Comparison of ENCODE assay signal across 8 cellular contexts in the genomic region with DNA sequence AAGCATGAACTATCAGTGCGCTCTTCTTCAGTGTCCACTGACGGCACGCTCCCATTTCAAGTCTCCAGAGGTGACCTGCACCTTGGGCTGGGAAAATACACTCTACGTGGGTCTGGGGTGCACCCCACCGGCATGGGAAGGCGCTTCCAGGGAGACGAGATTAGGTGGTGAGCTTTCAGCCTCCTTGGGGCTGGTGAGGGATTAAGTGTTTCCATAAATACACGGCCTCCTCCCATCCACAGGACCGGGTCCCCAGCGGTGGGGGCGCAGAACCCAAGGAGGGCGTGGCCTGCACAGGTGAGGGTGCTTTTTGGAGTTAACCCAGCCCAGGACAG. TPM values are rescaled to one million over a fixed set of nuclear protein-coding genes. Genes with fewer than 3 reads are reported as not detected.
DNase-seq lines count a peak whose midpoint lies in the region; ATAC-seq and TF ChIP-seq lines count a peak whose summit lies in the region.

No MANE protein-coding gene starts in this region.

- H3K4me1 Mint-ChIP-seq in HFFc6 (ENCODE audit: low read depth) (peaks cover 47% of the 10 kb centered on the region), nephron (peaks cover 18% of the 10 kb centered on the region), natural killer cell (peaks cover 6 to 11% of the 10 kb centered on the region in 2 donors)

- no peaks in the 10 kb centered on the region for H3K9me3 Mint-ChIP-seq in HFFc6
- H3K9me3 Mint-ChIP-seq in nephron: no peaks in the 10 kb centered on the region
- H3K9me3 Mint-ChIP-seq in natural killer cell: no peaks in the 10 kb centered on the region

- H3K27me3 ChIP-seq in colonic mucosa (peaks cover 30% of the 10 kb centered on the region), prostate gland (replicated peaks; ENCODE audit: insufficient read depth) (no peaks in the 10 kb centered on the region)

- H3K27ac ChIP-seq in colonic mucosa (no peak overlapping the region), prostate gland (no peak overlapping the region)

- no peaks in the 10 kb centered on the region for H3K36me3 ChIP-seq in colonic mucosa
- H3K36me3 ChIP-seq in prostate gland: no peaks in the 10 kb centered on the region

- WGBS in lower leg skin, 2 donors: 50 to 58% methylated on average over 12 of the region's 12 CpGs
- WGBS in prostate gland: 51% methylated on average over 10 of the region's 12 CpGs

- TF ChIP-seq POLR2A in lower leg skin (IDR thresholded peaks at IDR 0.05) (no peak), prostate gland (IDR thresholded peaks at IDR 0.05) (no peak)

- intact Hi-C loops in colonic mucosa (cut with DNase I): no loop called here
- intact Hi-C loops in lower leg skin (cut with DNase I; ENCODE audit: low total_unique reads): no loop called here
- intact Hi-C loops in prostate gland (cut with DNase I): no loop called here
- intact Hi-C loops in natural killer cell (cut with micrococcal nuclease): no loop called here

- H3K27ac Mint-ChIP-seq in HFFc6 (peak overlapping the region; percentile 89; the same call in 1 of the 2 replicates), nephron (no peak overlapping the region), natural killer cell (no peak overlapping the region)

- TF ChIP-seq CTCF in AG09309 (IDR thresholded peaks at IDR 0.05; ENCODE audit: control insufficient read depth, insufficient read depth, low read depth, low read length, missing control alignments) (no peak), HFFc6 (IDR thresholded peaks at IDR 0.05) (no peak), choroid plexus epithelial cell (conservative IDR thresholded peaks at IDR 0.05; ENCODE audit: low read depth, low read length) (no peak), nephron (IDR thresholded peaks at IDR 0.05; ENCODE audit: unreplicated experiment in 3 of 3) (no peak), colonic mucosa (IDR thresholded peaks at IDR 0.05) (no peak), lower leg skin (IDR thresholded peaks at IDR 0.05) (no peak), prostate gland (IDR thresholded peaks at IDR 0.05) (no peak), natural killer cell (IDR thresholded peaks at IDR 0.05) (no peak)

- H3K27me3 Mint-ChIP-seq in HFFc6 (ENCODE audit: insufficient read depth) (no peaks in the 10 kb centered on the region), nephron (ENCODE audit: low read depth) (peaks cover 74% of the 10 kb centered on the region), natural killer cell (ENCODE audit: low read depth in 2 of 2) (peaks cover 7 to 20% of the 10 kb centered on the region in 2 donors)

- no peaks in the 10 kb centered on the region for H3K9me3 ChIP-seq in colonic mucosa
- H3K9me3 ChIP-seq in prostate gland: no peaks in the 10 kb centered on the region

- H3K4me1 ChIP-seq in colonic mucosa (peaks cover 5% of the 10 kb centered on the region), prostate gland (replicated peaks) (peaks cover 21% of the 10 kb centered on the region)

- ATAC-seq in natural killer cell: no peak

- H3K4me3 ChIP-seq in AG09309 (ENCODE audit: control insufficient read depth, low read depth, low read length) (peak overlapping the region; percentile 66), choroid plexus epithelial cell (ENCODE audit: low read depth, low read length) (peak overlapping the region; percentile 59), colonic mucosa (no peak overlapping the region), lower leg skin (ENCODE audit: low read depth, poor library complexity, severe bottlenecking) (no peak overlapping the region), prostate gland (peak overlapping the region in 1 of 2 donors; percentile 48)

- H3K9ac ChIP-seq in colonic mucosa (ENCODE audit: low read depth in 2 of 2, low read length in 2 of 2): peak overlapping the region in 1 of 2 donors; percentile 34

- DNase-seq in AG09309 (ENCODE audit: low read depth) (no peak), HFFc6 (no peak), choroid plexus epithelial cell (ENCODE audit: low read depth) (no peak), colonic mucosa (no peak), lower leg skin (ENCODE audit: low spot score in 2 of 2) (no peak), prostate gland (ENCODE audit: low spot score) (no peak), natural killer cell (no peak)

- H3K4me3 Mint-ChIP-seq in HFFc6 (peak overlapping the region; percentile 97), nephron (peak overlapping the region; percentile 38 to 86 (median 45)), natural killer cell (no peak overlapping the region)

- H3K36me3 Mint-ChIP-seq in HFFc6 (ENCODE audit: low read depth): no peaks in the 10 kb centered on the region
- H3K36me3 Mint-ChIP-seq in nephron (ENCODE audit: low read depth): no peaks in the 10 kb centered on the region
- no peaks in the 10 kb centered on the region for H3K36me3 Mint-ChIP-seq in natural killer cell

RNA-seq across cellular contexts. Expression of a gene that starts 1.2 kb away (rescaled TPM):
- 10 to 100 TPM; 13.4 to 18.6 (median 15.7) TPM for total RNA-seq in HFFc6 (2021; fragmentation: NEBNext Ultra II Directional; extraction: Animal tissue kit (Norgen Biotek cat#: 25700))
- total RNA-seq in colonic mucosa (under 1 TPM; 0.37 to 0.96 TPM), lower leg skin (10 to 100 TPM in 1 of 4 donors, 1 to 10 TPM in 3; 5.4 to 13.0 (median 7.9) TPM), prostate gland (10 to 100 TPM; 17.4 to 19.3 TPM), natural killer cell (1 to 10 TPM in 2 of 3 donors, under 1 TPM in 1; 0.71 to 2.2 (median 1.8) TPM)

RNA-seq across cellular contexts. Expression of a gene that starts 49.7 kb away (rescaled TPM):
- total RNA-seq in HFFc6 (2021; fragmentation: NEBNext Ultra II Directional; extraction: Animal tissue kit (Norgen Biotek cat#: 25700)): 10 to 100 TPM; 31.7 to 38.4 (median 36.6) TPM
- 10 to 100 TPM; 30.6 to 49.8 TPM for total RNA-seq in colonic mucosa
- 10 to 100 TPM; 15.5 to 27.5 (median 18.4) TPM for total RNA-seq in lower leg skin
- total RNA-seq in prostate gland: 10 to 100 TPM; 30.2 to 38.8 TPM
- 10 to 100 TPM; 21.2 to 26.4 (median 24.1) TPM for total RNA-seq in natural killer cell

RNA-seq across cellular contexts. Expression of a gene that starts 49.8 kb away (rescaled TPM):
- total RNA-seq in HFFc6 (2021; fragmentation: NEBNext Ultra II Directional; extraction: Animal tissue kit (Norgen Biotek cat#: 25700)): 100 to 1,000 TPM; 427 to 518 (median 497) TPM
- total RNA-seq in colonic mucosa: 1,000 to 10,000 TPM; 1,080 to 1,242 TPM
- 100 to 1,000 TPM; 411 to 675 (median 548) TPM for total RNA-seq in lower leg skin
- total RNA-seq in prostate gland: 100 to 1,000 TPM; 345 to 562 TPM
- 100 to 1,000 TPM; 338 to 422 (median 410) TPM for total RNA-seq in natural killer cell

Comparison
In these comparisons a context has a peak if more than half of its experiments do, and no peak if none do; other contexts are left out.
1. H3K4me3 ChIP-seq: peak in AG09309 (single experiment) and choroid plexus epithelial cell (single experiment); none in colonic mucosa (single experiment) and lower leg skin (single experiment).